Comparison of ENCODE assay signal across 8 cellular contexts in the genomic region with DNA sequence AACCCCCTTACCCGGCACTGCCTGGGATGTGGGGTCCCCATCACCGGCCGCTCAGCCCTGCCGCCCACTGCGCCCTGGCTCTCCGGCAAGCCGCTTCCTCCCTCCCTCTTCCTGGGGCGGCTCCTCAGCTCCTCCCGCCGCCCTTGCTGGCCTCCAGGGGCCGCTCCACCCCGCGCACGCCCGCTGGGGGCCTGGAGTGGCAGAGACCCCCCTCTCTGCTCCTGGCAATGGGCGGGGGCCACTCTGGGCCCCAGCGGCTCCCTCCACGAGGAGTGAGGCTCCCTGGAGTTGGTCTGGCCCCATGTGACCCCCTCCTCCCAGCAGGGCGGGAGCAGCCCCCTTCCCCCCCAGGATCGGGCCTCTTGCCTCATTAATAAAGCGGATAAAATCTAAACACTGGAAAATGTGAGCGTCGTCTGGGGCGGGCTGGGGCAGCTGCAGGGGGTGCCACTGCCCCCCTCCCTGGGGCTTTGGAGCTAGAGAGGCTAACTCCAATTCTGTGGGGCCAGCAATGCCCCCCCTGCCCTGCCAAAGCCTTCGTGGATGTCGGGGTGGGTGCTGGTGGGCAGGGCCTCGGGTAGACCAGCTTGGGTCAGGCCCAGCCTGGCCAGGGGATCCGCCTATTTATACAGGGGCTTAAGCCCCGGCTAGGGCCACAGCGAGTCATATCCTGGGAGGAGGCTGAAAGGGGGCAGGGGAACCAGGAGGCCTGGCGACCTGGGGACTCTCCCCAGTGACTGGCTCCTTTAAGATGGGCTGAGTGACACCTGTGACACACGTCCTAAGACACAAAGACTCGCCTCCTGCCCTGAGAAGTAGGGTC. TPM values are rescaled to one million over a fixed set of nuclear protein-coding genes. Genes with fewer than 3 reads are reported as not detected.
DNase-seq lines count a peak whose midpoint lies in the region; ATAC-seq lines count a peak whose summit lies in the region.

A gene with protein sequence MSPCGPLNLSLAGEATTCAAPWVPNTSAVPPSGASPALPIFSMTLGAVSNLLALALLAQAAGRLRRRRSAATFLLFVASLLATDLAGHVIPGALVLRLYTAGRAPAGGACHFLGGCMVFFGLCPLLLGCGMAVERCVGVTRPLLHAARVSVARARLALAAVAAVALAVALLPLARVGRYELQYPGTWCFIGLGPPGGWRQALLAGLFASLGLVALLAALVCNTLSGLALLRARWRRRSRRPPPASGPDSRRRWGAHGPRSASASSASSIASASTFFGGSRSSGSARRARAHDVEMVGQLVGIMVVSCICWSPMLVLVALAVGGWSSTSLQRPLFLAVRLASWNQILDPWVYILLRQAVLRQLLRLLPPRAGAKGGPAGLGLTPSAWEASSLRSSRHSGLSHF (minus strand): TSS at position 104 of the 823 bp plus-strand sequence. CDS start 1,034 bp downstream, outside the sequence.

- H3K27ac Mint-ChIP-seq in activated T-helper 2 cell treated with anti-CD3 and anti-CD28 coated beads, Interferon-gamma antibody, Interleukin-2, Interleukin-4, amounts not matched to agents 10 μg/mL and 5 μg/mL and 100 μg/mL, durations not matched to agents 14 hours and 24 hours and 36 hours = peak within 1 kb of the TSS; percentile 6

- H3K9me3 Mint-ChIP-seq in activated T-helper 2 cell treated with anti-CD3 and anti-CD28 coated beads, Interferon-gamma antibody, Interleukin-2, Interleukin-4, amounts not matched to agents 10 μg/mL and 5 μg/mL and 100 μg/mL, durations not matched to agents 14 hours and 24 hours and 36 hours = no peaks in the 10 kb centered on the region

- DNase-seq in COLO668 (lab: John Stamatoyannopoulos, UW; ENCODE audit: unreplicated experiment) (peak; percentile 23), left colon (peak in 1 of 2 donors; percentile 42), germinal center (ENCODE audit: low spot score) (no peak)
- peak; percentile 33 for DNase-seq in activated T-helper 2 cell treated with anti-CD3 and anti-CD28 coated beads, Interferon-gamma antibody, Interleukin-2, Interleukin-4, amounts not matched to agents 10 μg/mL and 5 μg/mL and 100 μg/mL, durations not matched to agents 14 hours and 24 hours and 36 hours (ENCODE audit: low spot score)
- no peak for DNase-seq in stimulated activated naive CD4-positive, alpha-beta T cell treated with Interleukin-2 at 50 U/mL for 16 hours (lab: John Stamatoyannopoulos, UW)

- peak within 1 kb of the TSS; percentile 27 for H3K4me3 ChIP-seq in HUES6 (ENCODE audit: low read depth, low read length)

- peaks cover 11% of the 10 kb centered on the region for H3K36me3 Mint-ChIP-seq in activated T-helper 2 cell treated with anti-CD3 and anti-CD28 coated beads, Interferon-gamma antibody, Interleukin-2, Interleukin-4, amounts not matched to agents 10 μg/mL and 5 μg/mL and 100 μg/mL, durations not matched to agents 14 hours and 24 hours and 36 hours (ENCODE audit: low read depth)

- H3K27me3 Mint-ChIP-seq in activated T-helper 2 cell treated with anti-CD3 and anti-CD28 coated beads, Interferon-gamma antibody, Interleukin-2, Interleukin-4, amounts not matched to agents 10 μg/mL and 5 μg/mL and 100 μg/mL, durations not matched to agents 14 hours and 24 hours and 36 hours (ENCODE audit: low read depth) = peaks cover 15% of the 10 kb centered on the region

- H3K4me1 Mint-ChIP-seq in activated T-helper 2 cell treated with anti-CD3 and anti-CD28 coated beads, Interferon-gamma antibody, Interleukin-2, Interleukin-4, amounts not matched to agents 10 μg/mL and 5 μg/mL and 100 μg/mL, durations not matched to agents 14 hours and 24 hours and 36 hours (ENCODE audit: low read depth) = peaks cover 16% of the 10 kb centered on the region

- peak within 1 kb of the TSS; percentile 54 for H3K4me3 Mint-ChIP-seq in activated T-helper 2 cell treated with anti-CD3 and anti-CD28 coated beads, Interferon-gamma antibody, Interleukin-2, Interleukin-4, amounts not matched to agents 10 μg/mL and 5 μg/mL and 100 μg/mL, durations not matched to agents 14 hours and 24 hours and 36 hours (ENCODE audit: low read depth)

- intact Hi-C loops in activated T-helper 2 cell treated with anti-CD3 and anti-CD28 coated beads, Interferon-gamma antibody, Interleukin-2, Interleukin-4, amounts not matched to agents 10 μg/mL and 5 μg/mL and 100 μg/mL, durations not matched to agents 14 hours and 24 hours and 36 hours (cut with micrococcal nuclease) = no loop called here
- intact Hi-C loops in left colon (cut with DNase I, micrococcal nuclease) = no loop called here

- ATAC-seq in left colon = peak; percentile 56
- ATAC-seq in HG02623 (IDR thresholded peaks at IDR 0.05; ENCODE audit: unreplicated experiment) = no peak
- ATAC-seq in GM19455 (IDR thresholded peaks at IDR 0.05; ENCODE audit: unreplicated experiment) = no peak

- H3K36me3 ChIP-seq in HUES6 (ENCODE audit: control insufficient read depth, insufficient read depth, low read length) = peaks cover 26% of the 10 kb centered on the region

- H3K27ac ChIP-seq in HUES6 (ENCODE audit: low read depth, low read length) = no peak within 1 kb of the TSS

- H3K9me3 ChIP-seq in HUES6 (ENCODE audit: control insufficient read depth, insufficient read depth, low read depth, low read length) = no peaks in the 10 kb centered on the region

- H3K9ac ChIP-seq in HUES6 (ENCODE audit: low read length) = no peak within 1 kb of the TSS

- H3K4me1 ChIP-seq in HUES6 (ENCODE audit: control insufficient read depth, insufficient read depth, low read length) = peaks cover 20% of the 10 kb centered on the region

- H3K27me3 ChIP-seq in HUES6 (ENCODE audit: control insufficient read depth, insufficient read depth, low read length) = no peaks in the 10 kb centered on the region; the same call in 1 of the 2 replicates

RNA-seq across cellular contexts. Expression of the gene that starts here (rescaled TPM):
- 1.1 and 1.6 TPM in 2 replicates for total RNA-seq in activated T-helper 2 cell treated with anti-CD3 and anti-CD28 coated beads, Interferon-gamma antibody, Interleukin-2, Interleukin-4, amounts not matched to agents 10 μg/mL and 5 μg/mL and 100 μg/mL, durations not matched to agents 14 hours and 24 hours and 36 hours
- under 1 TPM; 0.52 to 0.84 TPM for total RNA-seq in left colon

Comparison
In these comparisons a context has a peak if more than half of its experiments do, and no peak if none do; other contexts are left out.
1. Peak in ATAC-seq in left colon; RNA of the gene not detected or under 1 TPM.
2. DNase-seq: peak in COLO668 (single experiment) and activated T-helper 2 cell treated with anti-CD3 and anti-CD28 coated beads, Interferon-gamma antibody, Interleukin-2, Interleukin-4, amounts not matched to agents 10 μg/mL and 5 μg/mL and 100 μg/mL, durations not matched to agents 14 hours and 24 hours and 36 hours (single experiment); none in stimulated activated naive CD4-positive, alpha-beta T cell treated with Interleukin-2 at 50 U/mL for 16 hours (single experiment) and germinal center (single experiment).